24 cellular contexts compared by ENCODE assay signal in genomic region chr1:92354259-92354658, GRCh38. TPM values are rescaled to one million over a fixed set of nuclear protein-coding genes. Genes with fewer than 3 reads are reported as not detected.
DNase-seq lines count a peak whose midpoint lies in the region; ATAC-seq, FAIRE-seq and TF ChIP-seq lines count a peak whose summit lies in the region.
"Had no signal": no experiment of that assay in that cellular context is flagged by ENCODE, and none has a peak within 500 bp of the region (broad histone marks: within the 10 kb centered on the region; RNA-seq: fewer than 3 reads in every experiment).

No MANE protein-coding gene starts in this region.

- peak; percentile 71 for ATAC-seq in left colon
- no peak for ATAC-seq in HG03097 (IDR thresholded peaks at IDR 0.05; ENCODE audit: low FRiP score, unreplicated experiment)
- ATAC-seq in HG02938 (IDR thresholded peaks at IDR 0.05; ENCODE audit: unreplicated experiment), result no peak
- ATAC-seq: GM12878 had no signal

- FAIRE-seq in small intestine (lab: Jason Lieb, UNC), result no peak
- FAIRE-seq: GM12878, GM12892, GM18507 had no signal

- H3K4me3 ChIP-seq in colonic mucosa (no peak overlapping the region), small intestine (ENCODE audit: low read depth in 1 of 2, low read length in 2 of 2) (no peak overlapping the region)
- H3K4me3 ChIP-seq: BLaER1, GM12878 had no signal

- H3K36me3 ChIP-seq in colonic mucosa (no peaks in the 10 kb centered on the region), small intestine (ENCODE audit: control insufficient read depth in 2 of 2, insufficient read depth in 2 of 2, low read length in 2 of 2) (peaks cover 2 to 5% of the 10 kb centered on the region in 2 donors)
- H3K36me3 ChIP-seq: BE2C had no signal

- no peaks in the 10 kb centered on the region for H3K9me3 ChIP-seq in colonic mucosa
- H3K9me3 ChIP-seq in small intestine (ENCODE audit: control insufficient read depth, low read depth), result no peaks in the 10 kb centered on the region
- H3K9me3 ChIP-seq: BE2C had no signal

- H3K9ac ChIP-seq in colonic mucosa (ENCODE audit: low read depth in 2 of 2, low read length in 2 of 2), result no peak overlapping the region
- H3K9ac ChIP-seq: BLaER1 had no signal

- intact Hi-C loops in colonic mucosa (cut with DNase I) (no loop called here), left colon (cut with DNase I, micrococcal nuclease) (no loop called here)

- no peak for DNase-seq in colonic mucosa
- DNase-seq in left colon, result no peak
- peak; percentile 24 for DNase-seq in small intestine
- DNase-seq: 8988T; ACHN; BE2C; C1 segment of cervical spinal cord; CD4-positive, alpha-beta memory T cell; CD4-positive, CD25-positive, alpha-beta regulatory T cell; CD8-positive, alpha-beta memory T cell; COR-L47; DMS 273 treated with DMSO at 0.1 percent for 48 hours; DMS153; DMS53; DMS79; DND-41; EL; GDM1 had no signal

- TF ChIP-seq CTCF in colonic mucosa (IDR thresholded peaks at IDR 0.05), result no peak

- H3K4me1 ChIP-seq in colonic mucosa (no peaks in the 10 kb centered on the region), small intestine (ENCODE audit: control insufficient read depth in 2 of 2, insufficient read depth in 1 of 2, low read depth in 1 of 2, low read length in 1 of 2) (no peaks in the 10 kb centered on the region)
- H3K4me1 ChIP-seq: BE2C, BLaER1 had no signal

- peak overlapping the region; percentile 6 for H3K27ac ChIP-seq in colonic mucosa
- no peak overlapping the region for H3K27ac ChIP-seq in small intestine (ENCODE audit: low read depth in 1 of 2, low read length in 1 of 2)
- H3K27ac ChIP-seq: BLaER1 had no signal

- H3K27me3 ChIP-seq in colonic mucosa (no peaks in the 10 kb centered on the region), small intestine (ENCODE audit: control insufficient read depth in 2 of 2, insufficient read depth in 2 of 2, low read length in 2 of 2) (no peaks in the 10 kb centered on the region)
- H3K27me3 ChIP-seq: BE2C, BLaER1 had no signal

RNA-seq across cellular contexts. Expression of gene RPAP2, which starts 55.4 kb away (rescaled TPM):
- total RNA-seq in colonic mucosa (10 to 100 TPM; 16.7 to 23.5 TPM), left colon (10 to 100 TPM; 19.7 to 24.2 TPM)
- polyA plus RNA-seq in small intestine, result 10 to 100 TPM in 1 of 3 donors, 1 to 10 TPM in 2; 2.2 to 13.0 (median 8.4) TPM

RNA-seq across cellular contexts. Expression of gene GLMN, which starts 55.5 kb away (rescaled TPM):
- total RNA-seq in colonic mucosa (1 to 10 TPM; 5.4 to 6.3 TPM), left colon (1 to 10 TPM; 5.4 TPM)
- polyA plus RNA-seq in small intestine, result 1 to 10 TPM; 3.0 to 7.2 (median 5.7) TPM
